In genomic region chr3:185997130-185997529, GRCh38 we compare ENCODE assay signal across 6 cellular contexts.
"Had no signal": no experiment of that assay in that cellular context is flagged by ENCODE, and none has a peak within 500 bp of the region (broad histone marks: within the 10 kb centered on the region; RNA-seq: fewer than 3 reads in every experiment).

No MANE protein-coding gene starts in this region.

- H3K4me3 ChIP-seq: K562 had no signal

- ATAC-seq: HepG2, K562 had no signal

- FAIRE-seq: HepG2, HTR-8/SVneo, K562 had no signal

- DNase-seq: IMR-90, KBM-7 had no signal

- H3K27ac ChIP-seq: HL-60 had no signal
